25 cellular contexts compared by ENCODE assay signal in genomic region chr11:118898400-118899295, GRCh38. TPM values are rescaled to one million over a fixed set of nuclear protein-coding genes. Genes with fewer than 3 reads are reported as not detected.
A peak's percentile ranks its signal among the peaks of the same experiment; 100 is the strongest.
DNase-seq lines count a peak whose midpoint lies in the region; ATAC-seq, FAIRE-seq and TF ChIP-seq lines count a peak whose summit lies in the region.
"Had no signal": no experiment of that assay in that cellular context is flagged by ENCODE, and none has a peak within 500 bp of the region (broad histone marks: within the 10 kb centered on the region; RNA-seq: fewer than 3 reads in every experiment).

No MANE protein-coding gene starts in this region.

- no peaks in the 10 kb centered on the region for H3K9me3 Mint-ChIP-seq in CD4-positive, alpha-beta T cell
- H3K9me3 Mint-ChIP-seq: activated CD4-positive, alpha-beta memory T cell treated with anti-CD3 and anti-CD28 coated beads, Interleukin-2, amount 10 ng/mL, durations not matched to agents 7 days and 5 days; activated T-cell treated with anti-CD3 and anti-CD28 coated beads, Interleukin-2, amount 50 U/mL, for 4 hours; effector memory CD8-positive, alpha-beta T cell; neural progenitor cell had no signal

- no peak for TF ChIP-seq CTCF in CD4-positive, alpha-beta T cell (IDR thresholded peaks at IDR 0.05)
- TF ChIP-seq CTCF in OCI-LY1 (IDR thresholded peaks at IDR 0.05; ENCODE audit: low read length) (no peak), kidney (IDR thresholded peaks at IDR 0.05; ENCODE audit: borderline replicate concordance, extremely low read depth, insufficient read depth) (no peak), testis (IDR thresholded peaks at IDR 0.05) (no peak)

- no peak for TF ChIP-seq POLR2A in testis (IDR thresholded peaks at IDR 0.05)

- FAIRE-seq in kidney (lab: Jason Lieb, UNC): no peak

- H3K79me2 ChIP-seq in OCI-LY1 (ENCODE audit: insufficient read depth, low read length): no peaks in the 10 kb centered on the region

- H3K27ac Mint-ChIP-seq in CD4-positive, alpha-beta T cell: peak overlapping the region; percentile 97
- H3K27ac Mint-ChIP-seq: activated CD4-positive, alpha-beta memory T cell treated with anti-CD3 and anti-CD28 coated beads, Interleukin-2, amount 10 ng/mL, durations not matched to agents 7 days and 5 days; neural progenitor cell had no signal

- no peak for DNase-seq in CD4-positive, alpha-beta T cell
- peak; percentile 75 for DNase-seq in kidney
- DNase-seq in posterior vena cava (ENCODE audit: low spot score): peak; percentile 80
- no peak for DNase-seq in testis
- DNase-seq in iPS-NIHi7 (ENCODE audit: extremely low spot score): no peak
- DNase-seq: activated CD4-positive, alpha-beta memory T cell treated with anti-CD3 and anti-CD28 coated beads, Interleukin-2, amount 10 ng/mL, durations not matched to agents 7 days and 5 days; activated T-cell treated with anti-CD3 and anti-CD28 coated beads, Interleukin-2, amount 50 U/mL, for 4 hours; AML-193; amniotic stem cell; DMS 273 treated with DMSO at 0.1 percent for 48 hours; effector memory CD8-positive, alpha-beta T cell; GDM1; immature natural killer cell; NCI-H2107; SHP77; stomach; T-helper 1 cell had no signal

- intact Hi-C loops in CD4-positive, alpha-beta T cell (cut with DNase I, micrococcal nuclease): loop anchor here in 1 of 2 experiments (5.0 kb wide), 2 partner anchors 34 to 211 kb away; no protein-coding TSS in a partner anchor
- intact Hi-C loops in kidney (cut with DNase I) (no loop called here), posterior vena cava (cut with DNase I) (no loop called here), testis (cut with DNase I; ENCODE audit: low total_unique reads) (no loop called here)

- peak overlapping the region; percentile 40; the same call in 1 of the 2 replicates for H3K4me2 ChIP-seq in OCI-LY1 (ENCODE audit: low read length)
- H3K4me2 ChIP-seq: neural progenitor cell had no signal

- no peak overlapping the region for H3K27ac ChIP-seq in CD4-positive, alpha-beta T cell (ENCODE audit: low read depth, low read length)
- H3K27ac ChIP-seq in OCI-LY1 (ENCODE audit: low read depth, low read length, poor library complexity, severe bottlenecking): peak overlapping the region; percentile 76
- H3K27ac ChIP-seq in kidney (ENCODE audit: low read depth in 2 of 2, low read length in 2 of 2): no peak overlapping the region
- H3K27ac ChIP-seq in testis: no peak overlapping the region
- H3K27ac ChIP-seq: neural progenitor cell, uterus had no signal

- H3K9me2 ChIP-seq in OCI-LY1 (ENCODE audit: low read depth, low read length): no peaks in the 10 kb centered on the region

- peak overlapping the region; percentile 34; the same call in 1 of the 2 replicates for H3K9ac ChIP-seq in OCI-LY1 (ENCODE audit: low read length)
- H3K9ac ChIP-seq in kidney (ENCODE audit: low read length in 2 of 2): no peak overlapping the region
- H3K9ac ChIP-seq: neural progenitor cell had no signal

- H3K36me3 ChIP-seq in OCI-LY1 (ENCODE audit: insufficient read depth, low read length) (peaks cover 37% of the 10 kb centered on the region), kidney (ENCODE audit: control insufficient read depth in 1 of 2, insufficient read depth in 2 of 2, low read length in 2 of 2) (peaks cover 7 to 24% of the 10 kb centered on the region in 2 donors), testis (ENCODE audit: low read depth, missing control alignments) (no peaks in the 10 kb centered on the region)
- H3K36me3 ChIP-seq: neural progenitor cell, uterus had no signal

- H4K20me1 ChIP-seq in OCI-LY1 (ENCODE audit: insufficient read depth, low read length): no peaks in the 10 kb centered on the region

- H3K9me3 ChIP-seq in CD4-positive, alpha-beta T cell (ENCODE audit: control insufficient read depth, low read length): no peaks in the 10 kb centered on the region
- no peaks in the 10 kb centered on the region for H3K9me3 ChIP-seq in OCI-LY1 (ENCODE audit: low read length)
- H3K9me3 ChIP-seq in kidney (ENCODE audit: control insufficient read depth in 1 of 2, low read length in 2 of 2): no peaks in the 10 kb centered on the region
- no peaks in the 10 kb centered on the region for H3K9me3 ChIP-seq in testis
- H3K9me3 ChIP-seq: stomach, uterus had no signal

- no peak overlapping the region for H3K4me3 Mint-ChIP-seq in CD4-positive, alpha-beta T cell
- H3K4me3 Mint-ChIP-seq: activated CD4-positive, alpha-beta memory T cell treated with anti-CD3 and anti-CD28 coated beads, Interleukin-2, amount 10 ng/mL, durations not matched to agents 7 days and 5 days; activated T-cell treated with anti-CD3 and anti-CD28 coated beads, Interleukin-2, amount 50 U/mL, for 4 hours; immature natural killer cell; neural progenitor cell had no signal

- peaks cover 48% of the 10 kb centered on the region for H3K4me1 Mint-ChIP-seq in CD4-positive, alpha-beta T cell (ENCODE audit: low read depth)

- 88 to 90% methylated on average over 16 to 33 of the region's 35 CpGs for WGBS in testis, 2 donors

- H2AFZ ChIP-seq in OCI-LY1 (ENCODE audit: low read length): no peak overlapping the region
- H2AFZ ChIP-seq: neural progenitor cell had no signal

- H3K36me3 Mint-ChIP-seq in CD4-positive, alpha-beta T cell (ENCODE audit: low read depth): peaks cover 94% of the 10 kb centered on the region

- ATAC-seq in CD4-positive, alpha-beta T cell (ENCODE audit: poor library complexity): no peak
- ATAC-seq in SK-N-SH treated with all-trans-retinoic acid at 6 μM for 48 hours: no peak
- no peak for ATAC-seq in HG03354 (IDR thresholded peaks at IDR 0.05; ENCODE audit: poor library complexity, severe bottlenecking, unreplicated experiment)
- ATAC-seq: activated T-cell treated with anti-CD3 and anti-CD28 coated beads, Interleukin-2, amount 50 U/mL, for 4 hours; effector memory CD8-positive, alpha-beta T cell had no signal

- POLR2A ChIA-PET in CD4-positive, alpha-beta T cell (lab: Charles Lee): interaction anchor here (1.3 to 4.7 kb wide), 3 partner anchors 10 to 109 kb away, joined by 3 to 212 read pairs (median 4); partner anchors contain the start of gene DDX6

- H3K27me3 ChIP-seq in CD4-positive, alpha-beta T cell (ENCODE audit: control insufficient read depth, insufficient read depth, low read length): no peaks in the 10 kb centered on the region
- H3K27me3 ChIP-seq in OCI-LY1 (ENCODE audit: insufficient read depth, low read length) (no peaks in the 10 kb centered on the region), testis (no peaks in the 10 kb centered on the region)
- H3K27me3 ChIP-seq: neural progenitor cell, stomach, uterus had no signal

- H3K4me3 ChIP-seq in OCI-LY1 (ENCODE audit: low read depth, low read length, poor library complexity, severe bottlenecking) (no peak overlapping the region), kidney (ENCODE audit: low read length in 2 of 2) (no peak overlapping the region), testis (no peak overlapping the region)
- H3K4me3 ChIP-seq: neural progenitor cell, stomach, uterus had no signal

- CTCF ChIA-PET in CD4-positive, alpha-beta T cell (lab: Charles Lee): no interaction called here

- no peaks in the 10 kb centered on the region for H3F3A ChIP-seq in OCI-LY1 (ENCODE audit: insufficient read depth, low read length)

- H3K27me3 Mint-ChIP-seq in CD4-positive, alpha-beta T cell: no peaks in the 10 kb centered on the region
- H3K27me3 Mint-ChIP-seq: activated CD4-positive, alpha-beta memory T cell treated with anti-CD3 and anti-CD28 coated beads, Interleukin-2, amount 10 ng/mL, durations not matched to agents 7 days and 5 days; effector memory CD8-positive, alpha-beta T cell had no signal

- H3K4me1 ChIP-seq in OCI-LY1 (ENCODE audit: insufficient read depth, low read length, severe bottlenecking): peaks cover 79% of the 10 kb centered on the region
- no peaks in the 10 kb centered on the region for H3K4me1 ChIP-seq in kidney (ENCODE audit: control insufficient read depth in 1 of 2, insufficient read depth in 1 of 2, low read depth in 1 of 2, low read length in 2 of 2)
- H3K4me1 ChIP-seq in testis: peaks cover 5% of the 10 kb centered on the region
- H3K4me1 ChIP-seq: uterus had no signal

TF ChIP-seq in SK-N-SH treated with all-trans-retinoic acid at 6 μM for 48 hours, 23 proteins besides CTCF, POLR2A, EP300 and RAD21 (continues in another document):
- no peak for TF ChIP-seq ZNF70 (CRISPR knock-in tag; IDR thresholded peaks at IDR 0.05)
- no peak for TF ChIP-seq SNAI2 (CRISPR knock-in tag; IDR thresholded peaks at IDR 0.05)
- TF ChIP-seq TOX (CRISPR knock-in tag; IDR thresholded peaks at IDR 0.05; ENCODE audit: borderline replicate concordance): no peak
- no peak for TF ChIP-seq BACH2 (CRISPR knock-in tag; IDR thresholded peaks at IDR 0.05; ENCODE audit: borderline replicate concordance)
- TF ChIP-seq ZC3H10 (CRISPR knock-in tag; IDR thresholded peaks at IDR 0.05): no peak

RNA-seq across cellular contexts. Expression of gene CXCR5, which starts 15.0 kb away (rescaled TPM):
- 10 to 100 TPM; 13.2 to 14.3 TPM for total RNA-seq in CD4-positive, alpha-beta T cell
- total RNA-seq in kidney (1.1 TPM), posterior vena cava (under 1 TPM in 1 of 2 donors, not detected in 1; 0.10 TPM), testis (under 1 TPM in 1 of 2 donors, not detected in 1; 0.06 TPM)
- polyA plus RNA-seq in kidney (ENCODE audit: insufficient read depth, low read depth, low replicate concordance) (not detected), testis (ENCODE audit: insufficient read depth, low read depth, low replicate concordance) (0.22 TPM)
- total RNA-seq: cardiac septum, fibroblast of lung, HT-29 had no signal
- polyA plus RNA-seq: fibroblast of lung had no signal

RNA-seq across cellular contexts. Expression of gene BCL9L, which starts 27.1 kb away (rescaled TPM):
- 100 to 1,000 TPM; 326 to 332 TPM for total RNA-seq in CD4-positive, alpha-beta T cell
- total RNA-seq in kidney (57.5 TPM), posterior vena cava (10 to 100 TPM; 89.2 to 89.5 TPM), testis (10 to 100 TPM; 37.0 to 38.9 TPM)
- polyA plus RNA-seq in kidney (ENCODE audit: insufficient read depth, low read depth, low replicate concordance) (5.0 TPM), testis (ENCODE audit: insufficient read depth, low read depth, low replicate concordance) (30.7 TPM)

RNA-seq across cellular contexts. Expression of gene UPK2, which starts 57.5 kb away (rescaled TPM):
- total RNA-seq in CD4-positive, alpha-beta T cell: under 1 TPM in 1 of 2 experiments, not detected in 1; 0.27 TPM
- not detected for total RNA-seq in kidney
- polyA plus RNA-seq in kidney (ENCODE audit: insufficient read depth, low read depth, low replicate concordance): not detected
- not detected for total RNA-seq in posterior vena cava
- total RNA-seq in testis: under 1 TPM in 1 of 2 donors, not detected in 1; 0.68 TPM
- polyA plus RNA-seq in testis (ENCODE audit: insufficient read depth, low read depth, low replicate concordance): 0.50 TPM
- total RNA-seq: activated CD4-positive, alpha-beta memory T cell treated with anti-CD3 and anti-CD28 coated beads, Interleukin-2, amount 10 ng/mL, durations not matched to agents 7 days and 5 days; activated T-cell treated with anti-CD3 and anti-CD28 coated beads, Interleukin-2, amount 50 U/mL, for 4 hours; cardiac septum; fibroblast of lung; HT-29; stomach; uterus had no signal
- polyA plus RNA-seq: fibroblast of lung had no signal

Comparison
In these comparisons a context has a peak if more than half of its experiments do, and no peak if none do; other contexts are left out.
1. DNase-seq: peak in kidney (single experiment) and posterior vena cava (single experiment); none in CD4-positive, alpha-beta T cell (0 of 10), testis (single experiment) and iPS-NIHi7 (single experiment).